1 cellular context compared by ENCODE assay signal in genomic region chr1:21175670-21176581, GRCh38.
TF ChIP-seq lines count a peak whose summit lies in the region.

No MANE protein-coding gene starts in this region.

TF ChIP-seq in GM23338, 12 proteins besides CTCF, POLR2A, EP300 and RAD21 (continued from another document):
- TF ChIP-seq ZNF462 (CRISPR knock-in tag; IDR thresholded peaks at IDR 0.05) (no peak), POLR2AphosphoS5 (IDR thresholded peaks at IDR 0.05; ENCODE audit: low read depth) (no peak)
TF ChIP-seq in GM23338: peak in this region for 0.
